1 cellular context compared by ENCODE assay signal in genomic region chr17:12928736-12929135, GRCh38.
TF ChIP-seq lines count a peak whose summit lies in the region.

No MANE protein-coding gene starts in this region.

TF ChIP-seq in GM12878, 131 proteins besides CTCF, POLR2A, EP300 and RAD21 (continued from another document):
- TF ChIP-seq MXI1 (IDR thresholded peaks at IDR 0.05; ENCODE audit: low read depth, low read length) (no peak), USF1 (IDR thresholded peaks at IDR 0.05; ENCODE audit: borderline replicate concordance, extremely low read length, insufficient read depth, low read depth, low read length) (no peak), ZZZ3 (IDR thresholded peaks at IDR 0.05; ENCODE audit: control insufficient read depth, insufficient read length, low read depth) (no peak), PKNOX1 (IDR thresholded peaks at IDR 0.05) (no peak), CUX1 (IDR thresholded peaks at IDR 0.05; ENCODE audit: insufficient replicate concordance, low read depth, low read length) (no peak), ZBED1 (IDR thresholded peaks at IDR 0.05; ENCODE audit: borderline replicate concordance) (no peak), ATF3 (IDR thresholded peaks at IDR 0.05; ENCODE audit: borderline replicate concordance, extremely low read depth, low read depth, low read length) (no peak), ASH2L (IDR thresholded peaks at IDR 0.05; ENCODE audit: borderline replicate concordance, low read depth) (no peak)
